18 cellular contexts compared by ENCODE assay signal in the genomic region with DNA sequence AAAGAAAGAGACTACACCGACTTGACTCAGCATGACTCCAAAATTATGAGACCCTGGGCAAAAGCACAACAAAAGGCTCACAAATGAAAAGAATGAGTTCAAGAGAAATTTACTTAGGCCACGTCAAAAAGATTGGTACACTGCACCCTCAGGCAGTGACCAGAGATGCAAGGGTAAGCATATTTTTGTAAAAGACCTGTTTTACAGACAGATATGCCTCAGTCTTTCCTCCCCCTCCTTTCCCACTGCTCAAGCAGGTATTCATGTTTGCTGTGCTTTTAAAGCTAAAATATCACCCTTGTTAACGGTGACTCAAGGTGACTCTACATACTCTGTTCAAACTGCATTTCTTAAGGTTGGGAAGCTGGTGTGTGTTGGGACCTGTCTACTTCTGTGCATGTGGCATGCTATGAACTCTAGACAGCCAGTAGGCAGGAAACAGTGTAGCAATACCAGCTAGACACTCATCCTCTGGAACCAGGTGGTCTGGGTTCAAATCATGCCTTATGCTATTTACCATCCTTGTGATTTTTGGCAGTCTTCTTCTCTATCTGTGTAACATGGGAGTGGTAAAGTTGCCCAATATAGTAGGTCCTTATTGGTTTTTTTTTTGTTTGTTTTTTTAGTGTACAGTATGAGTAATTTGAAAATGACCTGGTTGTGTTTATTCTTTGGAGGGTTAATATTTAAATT.
DNase-seq lines count a peak whose midpoint lies in the region; ATAC-seq and TF ChIP-seq lines count a peak whose summit lies in the region.
"Had no signal": no experiment of that assay in that cellular context is flagged by ENCODE, and none has a peak within 500 bp of the region (broad histone marks: within the 10 kb centered on the region; RNA-seq: fewer than 3 reads in every experiment).

No MANE protein-coding gene starts in this region.

- no peak overlapping the region for H3K4me3 ChIP-seq in GM23338
- no peak overlapping the region for H3K4me3 ChIP-seq in BE2C (ENCODE audit: low read depth, low read length)
- H3K4me3 ChIP-seq: lung had no signal

- H3K4me1 ChIP-seq in GM23338 (ENCODE audit: insufficient read depth) (peaks cover 48% of the 10 kb centered on the region), BE2C (peaks cover 1% of the 10 kb centered on the region; the same call in 1 of the 2 replicates)

- peaks cover 30% of the 10 kb centered on the region for H3K79me2 ChIP-seq in GM23338 (replicated peaks; ENCODE audit: insufficient read depth)

- H3K9me3 Mint-ChIP-seq in CD14-positive monocyte (peaks cover 0 to 3% (median 0%) of the 10 kb centered on the region in 7 donors), GM23338 (no peaks in the 10 kb centered on the region)
- H3K9me3 Mint-ChIP-seq: activated T-helper 1 cell treated with anti-CD3 and anti-CD28 coated beads, Interleukin-12 subunit alpha, Interleukin-12 subunit beta, Interleukin-2, Interleukin-4 antibody, amounts not matched to agents 30 ng/mL and 10 ng/mL and 1 ng/mL, durations not matched to agents 14 hours and 24 hours and 36 hours; central memory CD8-positive, alpha-beta T cell; nephron progenitor cell; T-cell had no signal

- peaks cover 58 to 78% of the 10 kb centered on the region in 2 donors for H3K36me3 Mint-ChIP-seq in CD14-positive monocyte
- H3K36me3 Mint-ChIP-seq in GM23338 (ENCODE audit: low read depth): peaks cover 8% of the 10 kb centered on the region; the same call in 2 of the 3 replicates
- H3K36me3 Mint-ChIP-seq in T-helper 17 cell (ENCODE audit: low read depth): peaks cover 10% of the 10 kb centered on the region

- H2AFZ ChIP-seq in GM23338: no peak overlapping the region

- DNase-seq in CD14-positive monocyte (ENCODE audit: low spot score): no peak
- no peak for DNase-seq in GM23338 (ENCODE audit: low spot score)
- DNase-seq in T-helper 17 cell: no peak
- DNase-seq in left lobe of liver (ENCODE audit: low spot score): no peak
- DNase-seq in BE2C: no peak
- DNase-seq in midbrain (lab: John Stamatoyannopoulos, UW): no peak
- DNase-seq in left ventricle myocardium superior: no peak
- DNase-seq: amniotic stem cell; effector memory CD4-positive, alpha-beta T cell; NCI-H1105 treated with DMSO at 0.1 percent for 48 hours; nephron progenitor cell; NK-92 treated with Interleukin-12 subunit alpha and Interleukin-12 subunit beta, amount 100 ng/mL, for 24 hours; T-cell had no signal

- H3K27me3 ChIP-seq in GM23338 (ENCODE audit: insufficient read depth) (no peaks in the 10 kb centered on the region), BE2C (no peaks in the 10 kb centered on the region)

- H4K20me1 ChIP-seq in GM23338 (replicated peaks; ENCODE audit: insufficient read depth): no peaks in the 10 kb centered on the region

- peaks cover 23% of the 10 kb centered on the region for H3K4me1 Mint-ChIP-seq in CD14-positive monocyte
- peaks cover 75% of the 10 kb centered on the region for H3K4me1 Mint-ChIP-seq in GM23338
- H3K4me1 Mint-ChIP-seq in T-helper 17 cell: peaks cover 34% of the 10 kb centered on the region

- intact Hi-C loops in CD14-positive monocyte (cut with micrococcal nuclease) (no loop called here), left ventricle myocardium superior (cut with micrococcal nuclease) (no loop called here)

- TF ChIP-seq CTCF in CD14-positive monocyte (IDR thresholded peaks at IDR 0.05): no peak
- TF ChIP-seq CTCF in GM23338 (conservative IDR thresholded peaks at IDR 0.05; ENCODE audit: low read depth in 2 of 2): no peak
- no peak for TF ChIP-seq CTCF in BE2C (IDR thresholded peaks at IDR 0.05; ENCODE audit: low read depth, low read length)

- H3K4me3 Mint-ChIP-seq in CD14-positive monocyte (no peak overlapping the region), GM23338 (no peak overlapping the region), T-helper 17 cell (no peak overlapping the region)
- H3K4me3 Mint-ChIP-seq: activated T-helper 1 cell treated with anti-CD3 and anti-CD28 coated beads, Interleukin-12 subunit alpha, Interleukin-12 subunit beta, Interleukin-2, Interleukin-4 antibody, amounts not matched to agents 30 ng/mL and 10 ng/mL and 1 ng/mL, durations not matched to agents 14 hours and 24 hours and 36 hours; central memory CD8-positive, alpha-beta T cell; nephron progenitor cell; T-cell had no signal

- H3K9me3 ChIP-seq in T-helper 17 cell (ENCODE audit: control insufficient read depth, low read length, poor library complexity, severe bottlenecking) (no peaks in the 10 kb centered on the region), BE2C (no peaks in the 10 kb centered on the region)

- no peak for ATAC-seq in GM23338
- peak; percentile 14 for ATAC-seq in T-helper 17 cell
- ATAC-seq in left lobe of liver: peak; percentile 38
- ATAC-seq in HG03139 (IDR thresholded peaks at IDR 0.05; ENCODE audit: unreplicated experiment): no peak
- ATAC-seq in left ventricle myocardium superior: no peak
- ATAC-seq: T-cell had no signal

- 0 out of 2 replicates have a peak overlapping the region, but pooled peaks have one; percentile 72 for H3K27ac ChIP-seq in GM23338 (ENCODE audit: low read depth)
- H3K27ac ChIP-seq: VCaP had no signal

- H3F3A ChIP-seq in GM23338 (replicated peaks; ENCODE audit: low read depth): no peaks in the 10 kb centered on the region

- H3K36me3 ChIP-seq in GM23338 (ENCODE audit: insufficient read depth) (no peaks in the 10 kb centered on the region), BE2C (peaks cover 32% of the 10 kb centered on the region)

- H3K4me2 ChIP-seq in GM23338: no peak overlapping the region

- H3K27ac Mint-ChIP-seq in CD14-positive monocyte: peak overlapping the region in 5 of 7 donors; percentile 18 to 69 (median 35)
- 0 out of 2 replicates have a peak overlapping the region, but pooled peaks have one; percentile 46 for H3K27ac Mint-ChIP-seq in GM23338
- peak overlapping the region; percentile 59 for H3K27ac Mint-ChIP-seq in T-helper 17 cell
- H3K27ac Mint-ChIP-seq: activated T-helper 1 cell treated with anti-CD3 and anti-CD28 coated beads, Interleukin-12 subunit alpha, Interleukin-12 subunit beta, Interleukin-2, Interleukin-4 antibody, amounts not matched to agents 30 ng/mL and 10 ng/mL and 1 ng/mL, durations not matched to agents 14 hours and 24 hours and 36 hours; nephron progenitor cell had no signal

- H3K27me3 Mint-ChIP-seq in CD14-positive monocyte (ENCODE audit: low read depth in 3 of 3) (no peaks in the 10 kb centered on the region), GM23338 (ENCODE audit: insufficient read depth, low read depth, poor library complexity) (peaks cover 4% of the 10 kb centered on the region), T-helper 17 cell (no peaks in the 10 kb centered on the region)
- H3K27me3 Mint-ChIP-seq: central memory CD8-positive, alpha-beta T cell; T-cell had no signal

- no peaks in the 10 kb centered on the region for H3K9me2 ChIP-seq in GM23338 (ENCODE audit: insufficient read depth)

TF ChIP-seq in GM23338, 12 proteins besides CTCF, POLR2A, EP300 and RAD21 (continues in another document):
- TF ChIP-seq ZNF114 (CRISPR knock-in tag; IDR thresholded peaks at IDR 0.05) (no peak), NANOG (IDR thresholded peaks at IDR 0.05; ENCODE audit: borderline replicate concordance) (no peak), EZH2 (IDR thresholded peaks at IDR 0.05; ENCODE audit: low read depth, unreplicated experiment) (no peak)

Comparison
In these comparisons a context has a peak if more than half of its experiments do, and no peak if none do; other contexts are left out.
1. ATAC-seq: peak in T-helper 17 cell (single experiment) and left lobe of liver (single experiment); none in GM23338 (single experiment), HG03139 (single experiment) and left ventricle myocardium superior (single experiment).
2. Peak in every context shown above with its lines, with median percentiles within 50 percentile points of each other: H3K27ac Mint-ChIP-seq.